In genomic region chr1:44511769-44512168, GRCh38 we compare ENCODE assay signal across 15 cellular contexts.
DNase-seq lines count a peak whose midpoint lies in the region; ATAC-seq and FAIRE-seq lines count a peak whose summit lies in the region.
"Had no signal": no experiment of that assay in that cellular context is flagged by ENCODE, and none has a peak within 500 bp of the region (broad histone marks: within the 10 kb centered on the region; RNA-seq: fewer than 3 reads in every experiment).

No MANE protein-coding gene starts in this region.

- no peaks in the 10 kb centered on the region for H3K9me3 Mint-ChIP-seq in central memory CD8-positive, alpha-beta T cell

- peaks cover 14% of the 10 kb centered on the region for H3K4me1 Mint-ChIP-seq in central memory CD8-positive, alpha-beta T cell

- peak in 2 of 3 donors; percentile 9 to 19 for DNase-seq in stimulated activated CD4-positive, alpha-beta T cell treated with anti-CD3 and anti-CD28 coated beads, Interleukin-12 subunit alpha, Interleukin-12 subunit beta, amount 100 ng/mL, for 48 hours (ENCODE audit: low read depth in 2 of 3, low spot score in 1 of 3)
- DNase-seq in stimulated activated CD4-positive, alpha-beta T cell treated with anti-CD3 and anti-CD28 coated beads, Interleukin-2, amount 100 ng/mL, for 48 hours: no peak
- DNase-seq in NCI-H69 (lab: John Stamatoyannopoulos, UW) (peak; percentile 75), HTR-8/SVneo (ENCODE audit: insufficient read length, low spot score) (no peak)
- no peak for DNase-seq in central memory CD8-positive, alpha-beta T cell (ENCODE audit: low spot score in 2 of 2)
- DNase-seq in central memory CD4-positive, alpha-beta T cell: no peak
- DNase-seq: aorta; heart right ventricle; islet precursor cell; NCI-H226; PC-3; right lobe of liver; stimulated activated naive CD4-positive, alpha-beta T cell treated with Interleukin-2 at 50 U/mL for 16 hours had no signal

- peaks cover 2% of the 10 kb centered on the region for H3K36me3 Mint-ChIP-seq in central memory CD8-positive, alpha-beta T cell (ENCODE audit: insufficient read depth)

- no peak overlapping the region for H3K4me3 Mint-ChIP-seq in central memory CD8-positive, alpha-beta T cell

- peak overlapping the region; percentile 85 for H3K27ac ChIP-seq in temporal lobe (ENCODE audit: low read depth, low read length)
- H3K27ac ChIP-seq: heart right ventricle, right lobe of liver had no signal

- FAIRE-seq in HTR-8/SVneo (lab: Jason Lieb, UNC): no peak
- FAIRE-seq: H1 had no signal

- peaks cover 17% of the 10 kb centered on the region for H3K27me3 Mint-ChIP-seq in central memory CD8-positive, alpha-beta T cell

- ATAC-seq in central memory CD8-positive, alpha-beta T cell (replicated peaks; ENCODE audit: extremely low read depth, poor library complexity, severe bottlenecking): no peak
- ATAC-seq: PC-3, right lobe of liver had no signal

- peak overlapping the region; percentile 9 for H3K27ac Mint-ChIP-seq in central memory CD8-positive, alpha-beta T cell (ENCODE audit: low read depth)

Comparison
In these comparisons a context has a peak if more than half of its experiments do, and no peak if none do; other contexts are left out.
1. DNase-seq: peak in stimulated activated CD4-positive, alpha-beta T cell treated with anti-CD3 and anti-CD28 coated beads, Interleukin-12 subunit alpha, Interleukin-12 subunit beta, amount 100 ng/mL, for 48 hours (2 of 3) and NCI-H69 (single experiment); none in stimulated activated CD4-positive, alpha-beta T cell treated with anti-CD3 and anti-CD28 coated beads, Interleukin-2, amount 100 ng/mL, for 48 hours (0 of 2), central memory CD8-positive, alpha-beta T cell (0 of 2), central memory CD4-positive, alpha-beta T cell (single experiment) and HTR-8/SVneo (single experiment).